ENCODE assay signal across 11 cellular contexts in the genomic region with DNA sequence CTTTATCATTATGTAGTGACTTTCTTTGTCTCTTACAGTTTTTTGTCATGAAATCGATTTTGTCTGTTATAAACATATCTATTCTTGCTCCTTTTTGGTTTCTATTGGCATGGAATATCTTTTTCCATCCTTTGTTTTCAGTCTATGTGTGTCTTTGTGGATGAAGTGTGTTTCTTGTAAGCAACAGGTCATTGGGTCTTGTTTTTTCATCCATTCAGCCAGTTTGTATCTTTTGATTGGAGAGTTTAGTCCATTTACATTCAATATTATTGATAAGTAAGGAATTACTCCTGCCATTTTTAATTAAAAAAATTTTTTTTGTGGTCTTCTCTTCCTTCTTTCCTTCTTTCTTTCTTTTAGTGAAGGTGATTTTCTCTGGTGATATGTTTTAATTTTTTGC.
"Had no signal": no experiment of that assay in that cellular context is flagged by ENCODE, and none has a peak within 500 bp of the region (broad histone marks: within the 10 kb centered on the region; RNA-seq: fewer than 3 reads in every experiment).

No MANE protein-coding gene starts in this region.

- H3K36me3 ChIP-seq: HAP-1 had no signal

- DNase-seq: GM23248, GOT3, H7, H9, HCEC 1CT, HFFc6 had no signal

- H3K4me3 ChIP-seq: GM23248, GM23338, HAP-1 had no signal

- H2AFZ ChIP-seq: GM23248, GM23338 had no signal

- H3K9ac ChIP-seq: GM23248 had no signal

- ATAC-seq: GM23338, HCT116 had no signal

- H3K4me1 ChIP-seq: HAP-1 had no signal

- H3K27ac ChIP-seq: GM23248 had no signal

- FAIRE-seq: H1, H54 had no signal

- H3K4me2 ChIP-seq: GM23338 had no signal

- H3K9me3 ChIP-seq: HAP-1 had no signal
